ENCODE assay signal across 1 cellular context in the genomic region with DNA sequence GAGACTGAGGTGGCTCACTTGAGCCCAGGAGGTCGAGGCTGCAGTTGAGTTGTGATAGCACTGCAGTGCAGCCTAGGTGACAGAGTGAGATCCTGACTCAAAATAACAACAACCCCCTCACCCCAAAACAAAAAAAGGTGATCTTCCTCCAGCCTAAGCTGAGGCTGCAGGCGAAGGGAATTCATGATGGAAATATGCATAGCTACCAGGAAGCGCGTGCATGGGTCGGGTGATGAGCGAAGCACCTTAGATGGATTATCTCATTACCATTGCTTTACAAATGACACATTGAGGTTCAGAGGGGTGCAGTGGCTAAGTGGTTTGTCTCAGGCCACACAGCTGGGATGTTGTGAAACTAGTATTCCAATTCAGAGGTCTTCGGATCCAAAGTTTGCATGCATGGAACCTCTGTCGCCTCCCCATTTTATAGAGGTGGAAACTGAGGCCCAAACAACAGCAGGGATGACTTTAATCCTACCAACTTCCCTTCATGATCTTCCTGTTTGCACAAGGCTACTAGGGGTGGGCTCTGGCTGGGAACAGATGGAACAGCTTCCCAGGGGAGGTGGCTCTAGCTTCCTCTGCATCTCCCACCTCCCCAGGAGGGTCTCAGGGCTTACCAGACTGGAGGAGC.
TF ChIP-seq lines count a peak whose summit lies in the region.

No MANE protein-coding gene starts in this region.

TF ChIP-seq in HepG2, 621 proteins besides CTCF, POLR2A, EP300 and RAD21:
- TF ChIP-seq POLR2G (IDR thresholded peaks at IDR 0.05; ENCODE audit: low read depth, low read length): peak; percentile 50
- no peak for TF ChIP-seq HOXA7 (CRISPR knock-in tag; IDR thresholded peaks at IDR 0.05)
- peak; percentile 77 for TF ChIP-seq ZNF629 (CRISPR knock-in tag; conservative IDR thresholded peaks at IDR 0.05)
- TF ChIP-seq, protein P1, sequence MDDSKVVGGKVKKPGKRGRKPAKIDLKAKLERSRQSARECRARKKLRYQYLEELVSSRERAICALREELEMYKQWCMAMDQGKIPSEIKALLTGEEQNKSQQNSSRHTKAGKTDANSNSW (CRISPR knock-in tag; IDR thresholded peaks at IDR 0.05; ENCODE audit: borderline replicate concordance): no peak
- TF ChIP-seq, protein P2, sequence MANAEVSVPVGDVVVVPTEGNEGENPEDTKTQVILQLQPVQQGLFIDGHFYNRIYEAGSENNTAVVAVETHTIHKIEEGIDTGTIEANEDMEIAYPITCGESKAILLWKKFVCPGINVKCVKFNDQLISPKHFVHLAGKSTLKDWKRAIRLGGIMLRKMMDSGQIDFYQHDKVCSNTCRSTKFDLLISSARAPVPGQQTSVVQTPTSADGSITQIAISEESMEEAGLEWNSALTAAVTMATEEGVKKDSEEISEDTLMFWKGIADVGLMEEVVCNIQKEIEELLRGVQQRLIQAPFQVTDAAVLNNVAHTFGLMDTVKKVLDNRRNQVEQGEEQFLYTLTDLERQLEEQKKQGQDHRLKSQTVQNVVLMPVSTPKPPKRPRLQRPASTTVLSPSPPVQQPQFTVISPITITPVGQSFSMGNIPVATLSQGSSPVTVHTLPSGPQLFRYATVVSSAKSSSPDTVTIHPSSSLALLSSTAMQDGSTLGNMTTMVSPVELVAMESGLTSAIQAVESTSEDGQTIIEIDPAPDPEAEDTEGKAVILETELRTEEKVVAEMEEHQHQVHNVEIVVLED (CRISPR knock-in tag; IDR thresholded peaks at IDR 0.05; ENCODE audit: borderline replicate concordance): no peak
- TF ChIP-seq KDM2A (CRISPR knock-in tag; IDR thresholded peaks at IDR 0.05; ENCODE audit: borderline replicate concordance, low read depth): peak; percentile 45
- TF ChIP-seq HIVEP1 (CRISPR knock-in tag; IDR thresholded peaks at IDR 0.05): no peak
- TF ChIP-seq AKAP8 (CRISPR knock-in tag; IDR thresholded peaks at IDR 0.05): peak; percentile 78; the same call in 1 of the 2 replicates
- TF ChIP-seq U2AF1 (optimal IDR thresholded peaks at IDR 0.05; ENCODE audit: low read depth, low read length): peak; percentile 26
- peak; percentile 29 for TF ChIP-seq RBM22 (optimal IDR thresholded peaks at IDR 0.05; ENCODE audit: low read length)
